24 cellular contexts compared by ENCODE assay signal in the genomic region with DNA sequence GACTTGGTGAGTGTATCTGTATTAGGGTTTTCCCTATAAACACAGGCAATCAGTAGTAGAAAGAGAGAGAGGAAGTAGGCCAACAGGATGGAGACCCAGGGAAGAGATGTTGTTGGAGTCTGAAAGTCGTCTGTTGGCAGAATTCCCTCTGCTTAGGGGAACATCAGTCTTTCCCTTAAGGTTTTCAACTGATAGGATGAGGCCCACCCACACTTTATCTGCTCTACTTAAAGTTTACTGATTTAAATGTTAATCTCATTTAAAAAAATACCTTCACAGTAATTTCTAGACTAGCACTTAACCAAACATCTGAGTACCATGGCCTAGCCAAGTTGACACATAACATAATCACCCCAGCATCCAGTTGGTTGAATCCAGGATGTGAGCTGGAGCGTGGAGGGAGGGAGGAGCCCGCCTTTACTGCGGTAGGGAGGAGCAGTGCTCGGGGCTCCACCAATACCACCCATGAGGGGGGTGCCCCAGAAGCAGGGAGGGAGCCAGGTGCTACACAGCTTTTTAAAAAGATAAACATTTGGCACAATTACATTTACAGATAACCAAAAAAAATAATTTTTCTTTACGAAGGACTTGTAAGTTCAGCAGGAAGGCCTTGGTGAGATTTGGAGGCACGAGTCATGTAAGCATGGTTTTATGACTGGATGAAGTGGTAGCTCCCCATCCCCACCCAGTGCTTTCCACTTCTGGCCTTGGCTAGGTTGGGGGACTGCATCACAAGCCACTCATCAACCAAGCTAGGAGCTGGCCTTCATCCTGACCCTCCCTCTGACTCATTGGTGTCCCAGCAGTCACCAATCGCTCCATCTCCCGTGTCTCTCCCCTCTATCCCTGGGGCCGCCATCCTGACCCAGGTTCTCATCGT. TPM values are rescaled to one million over a fixed set of nuclear protein-coding genes. Genes with fewer than 3 reads are reported as not detected.
DNase-seq lines count a peak whose midpoint lies in the region; ATAC-seq and TF ChIP-seq lines count a peak whose summit lies in the region.
"Had no signal": no experiment of that assay in that cellular context is flagged by ENCODE, and none has a peak within 500 bp of the region (broad histone marks: within the 10 kb centered on the region; RNA-seq: fewer than 3 reads in every experiment).

No MANE protein-coding gene starts in this region.

- H3K27ac Mint-ChIP-seq in activated CD4-positive, alpha-beta T cell treated with anti-CD3 and anti-CD28 coated beads, Interleukin-2, amount 10 ng/mL, durations not matched to agents 24 days and 14 days: peak overlapping the region; percentile 16
- no peak overlapping the region for H3K27ac Mint-ChIP-seq in activated CD4-positive, alpha-beta T cell treated with anti-CD3 and anti-CD28 coated beads, Interleukin-2, amount 10 ng/mL, durations not matched to agents 7 days and 5 days
- peak overlapping the region; percentile 82 for H3K27ac Mint-ChIP-seq in activated T-helper 17 cell treated with anti-CD3 and anti-CD28 coated beads, Interleukin-2, amount 50 U/mL, for 72 hours
- H3K27ac Mint-ChIP-seq in endodermal cell: no peak overlapping the region
- H3K27ac Mint-ChIP-seq: B cell; brain; T-helper 1 cell treated with Interleukin-12 subunit alpha and Interleukin-12 subunit beta and Interleukin-4 antibody, amounts not matched to agents 30 μg/mL and 1 μg/mL, for 36 hours had no signal

- no peak for TF ChIP-seq CTCF in endodermal cell (conservative IDR thresholded peaks at IDR 0.05)

- H3K4me1 ChIP-seq in neuronal stem cell (ENCODE audit: control insufficient read depth in 2 of 2, insufficient read depth in 1 of 2, low read depth in 1 of 2, low read length in 2 of 2) (peaks cover 0 to 2% of the 10 kb centered on the region in 2 donors), endodermal cell (ENCODE audit: control insufficient read depth, insufficient read depth, low read length) (no peaks in the 10 kb centered on the region)
- H3K4me1 ChIP-seq: Peyer's patch, SJSA1 had no signal

- peaks cover 33% of the 10 kb centered on the region for H3K27me3 Mint-ChIP-seq in activated CD4-positive, alpha-beta T cell treated with anti-CD3 and anti-CD28 coated beads, Interleukin-2, amount 10 ng/mL, durations not matched to agents 24 days and 14 days
- H3K27me3 Mint-ChIP-seq in activated CD4-positive, alpha-beta T cell treated with anti-CD3 and anti-CD28 coated beads, Interleukin-2, amount 10 ng/mL, durations not matched to agents 7 days and 5 days: peaks cover 29% of the 10 kb centered on the region
- no peaks in the 10 kb centered on the region for H3K27me3 Mint-ChIP-seq in activated T-helper 17 cell treated with anti-CD3 and anti-CD28 coated beads, Interleukin-2, amount 50 U/mL, for 72 hours
- H3K27me3 Mint-ChIP-seq in endodermal cell (ENCODE audit: insufficient read depth): no peaks in the 10 kb centered on the region
- H3K27me3 Mint-ChIP-seq: B cell had no signal

- no CpG with 5 or more reads among the region's 11 CpGs for WGBS in neuronal stem cell (ENCODE audit: extremely low coverage in 2 of 2, insufficient read length in 2 of 2, insufficient replicate concordance in 1 of 2), 2 donors
- 95 to 100% methylated on average over 4 to 11 of the region's 11 CpGs for WGBS in endodermal cell (ENCODE audit: insufficient coverage in 1 of 2, insufficient read length in 1 of 2), 2 experiments

- POLR2A ChIA-PET in activated CD4-positive, alpha-beta T cell treated with anti-CD3 and anti-CD28 coated beads, Interleukin-2, amount 10 ng/mL, durations not matched to agents 7 days and 5 days (lab: Charles Lee): interaction anchor here (0.6 kb wide), 1 partner anchor 80 kb away, joined by 3 read pairs; no protein-coding TSS in a partner anchor

- no peak for DNase-seq in activated CD4-positive, alpha-beta T cell treated with anti-CD3 and anti-CD28 coated beads, Interleukin-2, amount 10 ng/mL, durations not matched to agents 24 days and 14 days
- no peak for DNase-seq in activated CD4-positive, alpha-beta T cell treated with anti-CD3 and anti-CD28 coated beads, Interleukin-2, amount 10 ng/mL, durations not matched to agents 7 days and 5 days
- DNase-seq in ELR (ENCODE audit: low read depth): peak; percentile 59
- no peak for DNase-seq in neuronal stem cell (ENCODE audit: low spot score)
- no peak for DNase-seq in endodermal cell
- DNase-seq: activated CD8-positive, alpha-beta memory T cell treated with anti-CD3 and anti-CD28 coated beads for 24 hours; DMS79; effector CD8-positive, alpha-beta T cell; GOT3; mucosa of descending colon; NCI-H1417 treated with DMSO at 0.1 percent for 48 hours; NCI-H510A treated with DMSO at 0.1 percent for 48 hours; NK-92 treated with Interleukin-12 subunit alpha and Interleukin-12 subunit beta, amount 100 ng/mL, for 24 hours; Peyer's patch; WERI-Rb-1 had no signal

- H3K36me3 ChIP-seq in neuronal stem cell (replicated peaks in 1 of 2; ENCODE audit: control insufficient read depth in 2 of 2, insufficient read depth in 2 of 2, low read length in 2 of 2) (no peaks in the 10 kb centered on the region), endodermal cell (ENCODE audit: control insufficient read depth, insufficient read depth, low read length) (no peaks in the 10 kb centered on the region)
- H3K36me3 ChIP-seq: Peyer's patch, SJSA1, WERI-Rb-1 had no signal

- H2BK5ac ChIP-seq in neuronal stem cell (ENCODE audit: low read length): no peak overlapping the region

- no peak overlapping the region for H3K18ac ChIP-seq in neuronal stem cell (ENCODE audit: low read length)

- H3K27me3 ChIP-seq in neuronal stem cell (ENCODE audit: control insufficient read depth in 3 of 3, insufficient read depth in 3 of 3, low read depth in 1 of 3, low read length in 3 of 3): peaks cover 0 to 3% (median 0%) of the 10 kb centered on the region in 3 experiments
- H3K27me3 ChIP-seq in endodermal cell (ENCODE audit: control insufficient read depth, insufficient read depth, low read length, poor library complexity, severe bottlenecking): no peaks in the 10 kb centered on the region
- H3K27me3 ChIP-seq: Peyer's patch, SJSA1 had no signal

- no peak overlapping the region for H2AK5ac ChIP-seq in neuronal stem cell (ENCODE audit: low read depth, low read length)

- H2BK12ac ChIP-seq in neuronal stem cell (ENCODE audit: low read length): no peak overlapping the region

- no peak overlapping the region for H3K4me3 Mint-ChIP-seq in activated CD4-positive, alpha-beta T cell treated with anti-CD3 and anti-CD28 coated beads, Interleukin-2, amount 10 ng/mL, durations not matched to agents 24 days and 14 days
- H3K4me3 Mint-ChIP-seq in activated CD4-positive, alpha-beta T cell treated with anti-CD3 and anti-CD28 coated beads, Interleukin-2, amount 10 ng/mL, durations not matched to agents 7 days and 5 days: no peak overlapping the region
- peak overlapping the region; percentile 20 for H3K4me3 Mint-ChIP-seq in activated T-helper 17 cell treated with anti-CD3 and anti-CD28 coated beads, Interleukin-2, amount 50 U/mL, for 72 hours
- H3K4me3 Mint-ChIP-seq in endodermal cell: no peak overlapping the region
- H3K4me3 Mint-ChIP-seq: B cell; brain; neural crest cell; T-helper 1 cell treated with Interleukin-12 subunit alpha and Interleukin-12 subunit beta and Interleukin-4 antibody, amounts not matched to agents 30 μg/mL and 1 μg/mL, for 36 hours had no signal

- H4K8ac ChIP-seq in neuronal stem cell (ENCODE audit: low read depth, low read length): no peak overlapping the region

- H3K9ac ChIP-seq in neuronal stem cell (ENCODE audit: low read depth, low read length, poor library complexity) (no peak overlapping the region), endodermal cell (ENCODE audit: extremely low read depth, low read length, poor library complexity, severe bottlenecking) (no peak overlapping the region)

- no peaks in the 10 kb centered on the region for H3K79me1 ChIP-seq in neuronal stem cell (ENCODE audit: low read depth, low read length)

- CTCF ChIA-PET in activated CD4-positive, alpha-beta T cell treated with anti-CD3 and anti-CD28 coated beads, Interleukin-2, amount 10 ng/mL, durations not matched to agents 7 days and 5 days (lab: Charles Lee): interaction anchor here (1.1 kb wide), 1 partner anchor 44 kb away, joined by 4 read pairs; no protein-coding TSS in a partner anchor

- no peak overlapping the region for H4K91ac ChIP-seq in neuronal stem cell (ENCODE audit: low read depth, low read length, poor library complexity)

- H3K23ac ChIP-seq in neuronal stem cell (ENCODE audit: low read depth, low read length, poor library complexity): no peak overlapping the region

- no peak overlapping the region for H3K27ac ChIP-seq in neuronal stem cell (replicated peaks; ENCODE audit: low read length)
- H3K27ac ChIP-seq in endodermal cell (ENCODE audit: low read depth, low read length): no peak overlapping the region
- H3K27ac ChIP-seq: Peyer's patch, SJSA1, WERI-Rb-1 had no signal

- H3K4ac ChIP-seq in neuronal stem cell (ENCODE audit: low read length): no peak overlapping the region

- no peak overlapping the region for H3K4me2 ChIP-seq in neuronal stem cell (ENCODE audit: insufficient read depth, low read length, poor library complexity, severe bottlenecking)

- H3K9me3 Mint-ChIP-seq in activated CD4-positive, alpha-beta T cell treated with anti-CD3 and anti-CD28 coated beads, Interleukin-2, amount 10 ng/mL, durations not matched to agents 24 days and 14 days: peaks cover 6% of the 10 kb centered on the region
- H3K9me3 Mint-ChIP-seq in activated CD4-positive, alpha-beta T cell treated with anti-CD3 and anti-CD28 coated beads, Interleukin-2, amount 10 ng/mL, durations not matched to agents 7 days and 5 days: peaks cover 20% of the 10 kb centered on the region
- H3K9me3 Mint-ChIP-seq in activated T-helper 17 cell treated with anti-CD3 and anti-CD28 coated beads, Interleukin-2, amount 50 U/mL, for 72 hours: peaks cover 7% of the 10 kb centered on the region
- H3K9me3 Mint-ChIP-seq in endodermal cell: peaks cover 7% of the 10 kb centered on the region

- ATAC-seq in activated T-helper 17 cell treated with anti-CD3 and anti-CD28 coated beads, Interleukin-2, amount 50 U/mL, for 72 hours (replicated peaks): peak; percentile 49
- ATAC-seq in HG03378 (IDR thresholded peaks at IDR 0.05; ENCODE audit: unreplicated experiment): no peak
- ATAC-seq in GM18520 (IDR thresholded peaks at IDR 0.05; ENCODE audit: unreplicated experiment): no peak
- ATAC-seq: esophagus mucosa, mucosa of descending colon had no signal

- peak overlapping the region in 1 of 2 donors; percentile 25 for H3K4me3 ChIP-seq in neuronal stem cell (ENCODE audit: low read length in 2 of 2)
- H3K4me3 ChIP-seq in endodermal cell (ENCODE audit: low read length): no peak overlapping the region
- H3K4me3 ChIP-seq: mucosa of descending colon, Peyer's patch, SJSA1 had no signal

- H3K36me3 Mint-ChIP-seq in activated CD4-positive, alpha-beta T cell treated with anti-CD3 and anti-CD28 coated beads, Interleukin-2, amount 10 ng/mL, durations not matched to agents 24 days and 14 days (ENCODE audit: low read depth): peaks cover under 1% of the 10 kb centered on the region
- H3K36me3 Mint-ChIP-seq in activated CD4-positive, alpha-beta T cell treated with anti-CD3 and anti-CD28 coated beads, Interleukin-2, amount 10 ng/mL, durations not matched to agents 7 days and 5 days (ENCODE audit: low read depth): no peaks in the 10 kb centered on the region
- no peaks in the 10 kb centered on the region for H3K36me3 Mint-ChIP-seq in activated T-helper 17 cell treated with anti-CD3 and anti-CD28 coated beads, Interleukin-2, amount 50 U/mL, for 72 hours (ENCODE audit: low read depth)
- H3K36me3 Mint-ChIP-seq in endodermal cell (ENCODE audit: low read depth): no peaks in the 10 kb centered on the region
- H3K36me3 Mint-ChIP-seq: brain had no signal

- no peak overlapping the region for H2BK120ac ChIP-seq in neuronal stem cell (ENCODE audit: low read depth, low read length)

- H2AFZ ChIP-seq in neuronal stem cell (ENCODE audit: low read length): no peak overlapping the region

- intact Hi-C loops in activated CD4-positive, alpha-beta T cell treated with anti-CD3 and anti-CD28 coated beads, Interleukin-2, amount 10 ng/mL, durations not matched to agents 24 days and 14 days (cut with micrococcal nuclease): no loop called here

- H3K9me3 ChIP-seq in neuronal stem cell (replicated peaks in 1 of 2; ENCODE audit: control insufficient read depth in 2 of 2, insufficient read depth in 1 of 2, low read depth in 1 of 2, low read length in 2 of 2) (peaks cover 2 to 9% of the 10 kb centered on the region in 2 donors), endodermal cell (ENCODE audit: control insufficient read depth, low read length) (peaks cover 4% of the 10 kb centered on the region)
- H3K9me3 ChIP-seq: mucosa of descending colon, Peyer's patch, SJSA1 had no signal

- H2BK15ac ChIP-seq in neuronal stem cell (ENCODE audit: low read length): peak overlapping the region; percentile 73

- no peak overlapping the region for H3K14ac ChIP-seq in neuronal stem cell (ENCODE audit: low read length)

- H3K4me1 Mint-ChIP-seq in activated CD4-positive, alpha-beta T cell treated with anti-CD3 and anti-CD28 coated beads, Interleukin-2, amount 10 ng/mL, durations not matched to agents 24 days and 14 days: peaks cover 19% of the 10 kb centered on the region
- peaks cover 9% of the 10 kb centered on the region for H3K4me1 Mint-ChIP-seq in activated CD4-positive, alpha-beta T cell treated with anti-CD3 and anti-CD28 coated beads, Interleukin-2, amount 10 ng/mL, durations not matched to agents 7 days and 5 days
- H3K4me1 Mint-ChIP-seq in activated T-helper 17 cell treated with anti-CD3 and anti-CD28 coated beads, Interleukin-2, amount 50 U/mL, for 72 hours: peaks cover 23% of the 10 kb centered on the region
- no peaks in the 10 kb centered on the region for H3K4me1 Mint-ChIP-seq in endodermal cell
- H3K4me1 Mint-ChIP-seq: neural crest cell had no signal

RNA-seq across cellular contexts. Expression of a gene that starts 18.4 kb away (rescaled TPM):
- 33.7 and 34.0 TPM in 2 replicates for total RNA-seq in activated CD4-positive, alpha-beta T cell treated with anti-CD3 and anti-CD28 coated beads, Interleukin-2, amount 10 ng/mL, durations not matched to agents 24 days and 14 days
- total RNA-seq in activated CD4-positive, alpha-beta T cell treated with anti-CD3 and anti-CD28 coated beads, Interleukin-2, amount 10 ng/mL, durations not matched to agents 7 days and 5 days: 10 to 100 TPM in 1 of 2 experiments, 1 to 10 TPM in 1; 9.4 to 10.7 TPM
- 10 to 100 TPM; 20.5 to 71.9 TPM for total RNA-seq in activated T-helper 17 cell treated with anti-CD3 and anti-CD28 coated beads, Interleukin-2, amount 50 U/mL, for 72 hours
- polyA plus RNA-seq in neuronal stem cell (2013, experiment 1 of 2): 21.0 TPM
- polyA plus RNA-seq in neuronal stem cell (2013, experiment 2 of 2): 21.3 TPM
- total RNA-seq in endodermal cell: 10 to 100 TPM; 30.6 to 33.0 TPM
- 18.8 TPM for polyA plus RNA-seq in endodermal cell (2013, experiment 1 of 2)
- polyA plus RNA-seq in endodermal cell (2013, experiment 2 of 2): 20.0 TPM

Comparison
In these comparisons a context has a peak if more than half of its experiments do, and no peak if none do; other contexts are left out.
1. H3K27ac Mint-ChIP-seq: peak in activated CD4-positive, alpha-beta T cell treated with anti-CD3 and anti-CD28 coated beads, Interleukin-2, amount 10 ng/mL, durations not matched to agents 24 days and 14 days (single experiment) and activated T-helper 17 cell treated with anti-CD3 and anti-CD28 coated beads, Interleukin-2, amount 50 U/mL, for 72 hours (single experiment); none in activated CD4-positive, alpha-beta T cell treated with anti-CD3 and anti-CD28 coated beads, Interleukin-2, amount 10 ng/mL, durations not matched to agents 7 days and 5 days (single experiment) and endodermal cell (single experiment).